ENCODE assay signal across 1 cellular context in genomic region chr10:21732067-21732772, GRCh38.
TF ChIP-seq lines count a peak whose summit lies in the region.

No MANE protein-coding gene starts in this region.

TF ChIP-seq in HepG2, 621 proteins besides CTCF, POLR2A, EP300 and RAD21 (continued from another document):
- TF ChIP-seq ZNF513 (CRISPR knock-in tag; conservative IDR thresholded peaks at IDR 0.05) (no peak), ZNF331 (CRISPR knock-in tag; IDR thresholded peaks at IDR 0.05) (0 out of 2 replicates have a peak, but pooled peaks have one; percentile 24), ZFP36L2 (CRISPR knock-in tag; IDR thresholded peaks at IDR 0.05) (no peak), ZNF607 (CRISPR knock-in tag; IDR thresholded peaks at IDR 0.05; ENCODE audit: borderline replicate concordance) (no peak), SMC3 (IDR thresholded peaks at IDR 0.05; ENCODE audit: low read length) (peak; percentile 49), NR2F6 (IDR thresholded peaks at IDR 0.05) (no peak), NR2F6 (CRISPR knock-in tag; IDR thresholded peaks at IDR 0.05) (0 out of 2 replicates have a peak, but pooled peaks have one; percentile 23), ZBTB1 (CRISPR knock-in tag; IDR thresholded peaks at IDR 0.05; ENCODE audit: borderline replicate concordance) (no peak), FOXK1 (CRISPR knock-in tag; IDR thresholded peaks at IDR 0.05; ENCODE audit: borderline replicate concordance, low read depth) (peak; percentile 39; the same call in 1 of the 2 replicates), ZNF687 (CRISPR knock-in tag; IDR thresholded peaks at IDR 0.05) (peak; percentile 32), ZBTB4 (CRISPR knock-in tag; IDR thresholded peaks at IDR 0.05; ENCODE audit: borderline replicate concordance) (peak; percentile 89; the same call in 1 of the 2 replicates), FOXA3 (CRISPR knock-in tag; IDR thresholded peaks at IDR 0.05) (peak; percentile 38; the same call in 1 of the 2 replicates), XRCC5 (optimal IDR thresholded peaks at IDR 0.05; ENCODE audit: low read length) (peak; percentile 82), YY1 (IDR thresholded peaks at IDR 0.05; ENCODE audit: insufficient read depth, insufficient replicate concordance, low read depth, low read length) (peak; percentile 15), PPARG (CRISPR knock-in tag; conservative IDR thresholded peaks at IDR 0.05) (0 out of 2 replicates have a peak, but pooled peaks have one; percentile 16), FOXA1 (IDR thresholded peaks at IDR 0.05) (no peak), FOXA1 (CRISPR knock-in tag; IDR thresholded peaks at IDR 0.05) (peak; percentile 38; the same call in 1 of the 2 replicates), ZNF276 (CRISPR knock-in tag; IDR thresholded peaks at IDR 0.05; ENCODE audit: low read depth) (0 out of 2 replicates have a peak, but pooled peaks have one; percentile 71), ZNF354B (CRISPR knock-in tag; IDR thresholded peaks at IDR 0.05) (no peak), TEAD3 (CRISPR knock-in tag; optimal IDR thresholded peaks at IDR 0.05; ENCODE audit: borderline replicate concordance) (peak; percentile 41), POGZ (CRISPR knock-in tag; IDR thresholded peaks at IDR 0.05) (0 out of 2 replicates have a peak, but pooled peaks have one; percentile 26)
